In the genomic region with DNA sequence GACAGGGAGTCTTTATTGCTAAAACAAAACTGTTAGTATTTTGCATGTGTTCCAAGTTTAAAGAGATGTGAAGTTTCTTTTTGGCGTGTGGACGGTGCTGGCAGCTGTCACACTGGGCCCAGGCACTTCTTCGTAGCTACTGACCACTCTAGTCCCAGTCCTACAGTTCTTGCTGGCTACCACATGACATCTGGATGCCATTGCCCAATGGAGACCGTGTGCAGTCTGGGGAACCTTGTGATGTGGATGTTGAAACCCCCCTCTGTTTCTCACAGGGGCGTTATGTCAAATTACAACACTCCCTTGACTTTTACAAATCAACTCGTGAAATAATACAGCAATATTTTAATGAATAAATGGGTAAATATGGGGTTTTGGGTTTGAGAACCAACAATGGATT, we compare ENCODE assay signal across 9 cellular contexts. TPM values are rescaled to one million over a fixed set of nuclear protein-coding genes. Genes with fewer than 3 reads are reported as not detected.
A peak's percentile ranks its signal among the peaks of the same experiment; 100 is the strongest.
DNase-seq lines count a peak whose midpoint lies in the region; ATAC-seq and TF ChIP-seq lines count a peak whose summit lies in the region.
"Had no signal": no experiment of that assay in that cellular context is flagged by ENCODE, and none has a peak within 500 bp of the region (broad histone marks: within the 10 kb centered on the region; RNA-seq: fewer than 3 reads in every experiment).

No MANE protein-coding gene starts in this region.

- CTCF ChIA-PET in activated B cell treated with CpG ODN at 0.5 μM for 24 hours (lab: Charles Lee) = interaction anchor here (2.3 kb wide), 1 partner anchor 102 kb away, joined by 7 read pairs; no protein-coding TSS in a partner anchor

- H3K27ac Mint-ChIP-seq in activated B cell treated with CpG ODN at 0.5 μM for 24 hours = no peak overlapping the region

- TF ChIP-seq EP300 in stomach (IDR thresholded peaks at IDR 0.05) = no peak

- H3K36me3 Mint-ChIP-seq in activated B cell treated with CpG ODN at 0.5 μM for 24 hours (ENCODE audit: low read depth) = peaks cover 5% of the 10 kb centered on the region

- TF ChIP-seq CTCF in activated B cell treated with CpG ODN at 0.5 μM for 24 hours (IDR thresholded peaks at IDR 0.05) (no peak), stomach (IDR thresholded peaks at IDR 0.05) (no peak)

- POLR2A ChIA-PET in activated B cell treated with CpG ODN at 0.5 μM for 24 hours (lab: Charles Lee) = interaction anchor here (1.0 to 3.6 kb wide), 7 partner anchors 23 to 103 kb away, joined by 3 to 40 read pairs (median 3); no protein-coding TSS in a partner anchor

- intact Hi-C loops in activated B cell treated with CpG ODN at 0.5 μM for 24 hours (cut with micrococcal nuclease) = loop anchor here (2.0 kb wide), 2 partner anchors 34 to 90 kb away; no protein-coding TSS in a partner anchor
- intact Hi-C loops in right cardiac atrium (cut with DNase I) = loop anchor here in 2 of 4 donors (5.0 to 10.0 kb wide), 2 partner anchors 58 to 105 kb away; a partner anchor contains a TSS
- intact Hi-C loops in stomach (cut with DNase I; ENCODE audit: low total_unique reads) = no loop called here

- WGBS in right cardiac atrium = 22% methylated on average over 6 of the region's 6 CpGs
- 8 to 26% (median 17%) methylated on average over 6 of the region's 6 CpGs for WGBS in stomach, 5 donors

- peaks cover 25% of the 10 kb centered on the region for H3K4me1 Mint-ChIP-seq in activated B cell treated with CpG ODN at 0.5 μM for 24 hours

- H3K27me3 Mint-ChIP-seq in activated B cell treated with CpG ODN at 0.5 μM for 24 hours = no peaks in the 10 kb centered on the region

- H3K4me3 ChIP-seq in right cardiac atrium (ENCODE audit: low read length) = peak overlapping the region; percentile 75
- H3K4me3 ChIP-seq in stomach = peak overlapping the region; percentile 53 to 69 (median 64)

- peak; percentile 25 for DNase-seq in AG08395 (ENCODE audit: low spot score)
- no peak for DNase-seq in activated B cell treated with CpG ODN at 0.5 μM for 24 hours
- peak; percentile 36 to 51 (median 43) for DNase-seq in right cardiac atrium
- DNase-seq in stomach = peak; percentile 28
- no peak for DNase-seq in superior temporal gyrus (ENCODE audit: extremely low spot score)
- no peak for DNase-seq in stimulated activated CD4-positive, alpha-beta T cell treated with anti-CD3 and anti-CD28 coated beads, Interleukin-4, amount 100 ng/mL, for 4 hours

- H3K9me3 ChIP-seq in right cardiac atrium (ENCODE audit: control insufficient read depth, low read length) (no peaks in the 10 kb centered on the region), stomach (no peaks in the 10 kb centered on the region)
- H3K9me3 ChIP-seq: ovary had no signal

- no peaks in the 10 kb centered on the region for H3K36me3 ChIP-seq in stomach
- H3K36me3 ChIP-seq: ovary had no signal

- no peak for TF ChIP-seq POLR2A in stomach (IDR thresholded peaks at IDR 0.05)

- peak overlapping the region; percentile 95 for H3K4me3 Mint-ChIP-seq in activated B cell treated with CpG ODN at 0.5 μM for 24 hours

- H3K27me3 ChIP-seq in right cardiac atrium (ENCODE audit: control insufficient read depth, insufficient read depth) (no peaks in the 10 kb centered on the region), stomach (no peaks in the 10 kb centered on the region)
- H3K27me3 ChIP-seq: ovary had no signal

- no peaks in the 10 kb centered on the region for H3K9me3 Mint-ChIP-seq in activated B cell treated with CpG ODN at 0.5 μM for 24 hours

- peak; percentile 14 for ATAC-seq in GM19023 (IDR thresholded peaks at IDR 0.05; ENCODE audit: unreplicated experiment)
- ATAC-seq in HG03159 (IDR thresholded peaks at IDR 0.05; ENCODE audit: unreplicated experiment) = peak; percentile 12
- ATAC-seq in activated B cell treated with CpG ODN at 0.5 μM for 24 hours (ENCODE audit: low read depth) = no peak
- ATAC-seq in right cardiac atrium = peak; percentile 22 to 27

- H3K4me1 ChIP-seq in right cardiac atrium (ENCODE audit: control insufficient read depth, insufficient read depth, low read length) = peaks cover 2% of the 10 kb centered on the region
- H3K4me1 ChIP-seq in stomach = peaks cover 23 to 46% (median 29%) of the 10 kb centered on the region in 4 donors

- H3K27ac ChIP-seq in right cardiac atrium (ENCODE audit: low read length) (no peak overlapping the region), stomach (peak overlapping the region; percentile 51 to 99 (median 99))

RNA-seq across cellular contexts. Expression of a gene that starts 1.1 kb away (rescaled TPM):
- total RNA-seq in activated B cell treated with CpG ODN at 0.5 μM for 24 hours (17.8 and 18.3 TPM in 2 replicates), right cardiac atrium (10 to 100 TPM; 14.1 to 22.3 (median 16.9) TPM), stomach (100 to 1,000 TPM in 2 of 5 donors, 10 to 100 TPM in 2, 1 to 10 TPM in 1; 8.1 to 254 (median 58.1) TPM)
- polyA plus RNA-seq in right cardiac atrium (6.0 TPM), stomach (1 to 10 TPM; 6.2 to 9.5 (median 8.7) TPM)

Comparison
In these comparisons a context has a peak if more than half of its experiments do, and no peak if none do; other contexts are left out.
1. DNase-seq: peak in AG08395 (single experiment), right cardiac atrium (3 of 3) and stomach (single experiment); none in activated B cell treated with CpG ODN at 0.5 μM for 24 hours (single experiment), superior temporal gyrus (single experiment) and stimulated activated CD4-positive, alpha-beta T cell treated with anti-CD3 and anti-CD28 coated beads, Interleukin-4, amount 100 ng/mL, for 4 hours (0 of 2).